In the genomic region with DNA sequence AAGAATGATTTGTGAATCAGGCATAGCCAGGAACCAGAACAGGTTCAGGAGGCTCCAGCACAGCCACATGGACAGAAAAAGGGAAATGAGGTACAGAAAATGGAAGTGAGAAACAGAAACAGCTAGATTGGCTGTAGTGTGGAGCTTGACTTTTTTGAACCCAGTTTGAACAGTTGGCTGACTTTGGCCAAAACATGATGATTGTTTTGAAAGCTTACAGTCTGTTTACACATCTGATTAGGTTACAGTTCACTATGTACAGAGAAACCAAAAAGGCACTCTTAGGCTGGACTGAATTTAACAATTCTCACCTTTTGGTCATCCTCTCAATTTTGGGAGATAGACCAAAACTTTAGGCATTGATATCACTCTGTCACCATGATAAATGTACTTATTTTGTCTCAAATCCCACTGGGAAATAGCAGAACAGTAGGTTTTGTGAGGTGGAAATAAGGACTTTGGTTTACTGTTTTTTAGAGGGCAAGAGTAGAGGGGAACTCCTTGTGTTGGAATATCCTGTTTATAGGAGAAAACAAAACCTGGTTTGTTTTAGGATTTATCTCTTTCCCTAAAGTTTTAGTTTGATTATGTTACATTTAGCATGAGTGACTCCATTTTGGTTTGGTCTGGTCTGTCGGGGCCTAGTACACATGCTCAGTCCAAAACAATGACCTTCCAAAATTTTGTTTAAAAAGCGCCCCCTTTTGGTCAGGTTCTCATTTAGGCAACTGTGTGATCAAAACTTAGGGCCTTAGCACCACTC, we compare ENCODE assay signal across 11 cellular contexts.
A peak's percentile ranks its signal among the peaks of the same experiment; 100 is the strongest.
DNase-seq lines count a peak whose midpoint lies in the region; ATAC-seq and TF ChIP-seq lines count a peak whose summit lies in the region.
"Had no signal": no experiment of that assay in that cellular context is flagged by ENCODE, and none has a peak within 500 bp of the region (broad histone marks: within the 10 kb centered on the region; RNA-seq: fewer than 3 reads in every experiment).

No MANE protein-coding gene starts in this region.

- H3K4me1 ChIP-seq in CD4-positive, alpha-beta memory T cell (ENCODE audit: insufficient read depth, low read length) = peaks cover 9% of the 10 kb centered on the region
- no peaks in the 10 kb centered on the region for H3K4me1 ChIP-seq in tibial nerve

- H3K4me3 ChIP-seq in choroid plexus epithelial cell (ENCODE audit: low read depth, low read length) = no peak overlapping the region
- no peak overlapping the region for H3K4me3 ChIP-seq in CD4-positive, alpha-beta memory T cell (ENCODE audit: low read length in 2 of 2)
- no peak overlapping the region for H3K4me3 ChIP-seq in tibial nerve

- no peaks in the 10 kb centered on the region for H3K36me3 Mint-ChIP-seq in CD4-positive, alpha-beta memory T cell
- H3K36me3 Mint-ChIP-seq: activated CD8-positive, alpha-beta memory T cell treated with anti-CD3 and anti-CD28 coated beads, Interleukin-2, amount 10 ng/mL, durations not matched to agents 7 days and 5 days had no signal

- H3K27me3 ChIP-seq in CD4-positive, alpha-beta memory T cell (ENCODE audit: insufficient read depth, low read length) = no peaks in the 10 kb centered on the region
- no peaks in the 10 kb centered on the region for H3K27me3 ChIP-seq in tibial nerve

- TF ChIP-seq CTCF in choroid plexus epithelial cell (conservative IDR thresholded peaks at IDR 0.05; ENCODE audit: low read depth, low read length) (peak; percentile 23), tibial nerve (IDR thresholded peaks at IDR 0.05) (peak in 1 of 5 experiments; percentile 10)

- H3K36me3 ChIP-seq in CD4-positive, alpha-beta memory T cell (ENCODE audit: insufficient read depth, low read length) = no peaks in the 10 kb centered on the region
- H3K36me3 ChIP-seq in tibial nerve = no peaks in the 10 kb centered on the region

- DNase-seq in CD1c-positive myeloid dendritic cell (ENCODE audit: extremely low spot score) = peak; percentile 66
- no peak for DNase-seq in choroid plexus epithelial cell (ENCODE audit: low read depth)
- DNase-seq in amniotic stem cell (lab: John Stamatoyannopoulos, UW) = no peak
- no peak for DNase-seq in CD4-positive, alpha-beta memory T cell
- DNase-seq in tibial nerve (ENCODE audit: low spot score in 2 of 2) = no peak
- DNase-seq: activated CD8-positive, alpha-beta memory T cell treated with anti-CD3 and anti-CD28 coated beads, Interleukin-2, amount 10 ng/mL, durations not matched to agents 7 days and 5 days; effector CD8-positive, alpha-beta T cell; mesenchymal stem cell had no signal

- no peak overlapping the region for H3K4me3 Mint-ChIP-seq in CD4-positive, alpha-beta memory T cell
- H3K4me3 Mint-ChIP-seq: activated CD8-positive, alpha-beta memory T cell treated with anti-CD3 and anti-CD28 coated beads, Interleukin-2, amount 10 ng/mL, durations not matched to agents 7 days and 5 days had no signal

- CTCF ChIA-PET in CD4-positive, alpha-beta memory T cell (lab: Charles Lee; ENCODE audit: partially characterized antibody) = interaction anchor here (1.0 to 2.3 kb wide), 2 partner anchors 11 to 44 kb away, joined by 3 to 6 read pairs; no protein-coding TSS in a partner anchor

- no peaks in the 10 kb centered on the region for H3K27me3 Mint-ChIP-seq in CD4-positive, alpha-beta memory T cell
- H3K27me3 Mint-ChIP-seq: activated CD8-positive, alpha-beta memory T cell treated with anti-CD3 and anti-CD28 coated beads, Interleukin-2, amount 10 ng/mL, durations not matched to agents 7 days and 5 days had no signal

- TF ChIP-seq EP300 in tibial nerve (IDR thresholded peaks at IDR 0.05) = no peak

- no peaks in the 10 kb centered on the region for H3K9me3 Mint-ChIP-seq in CD4-positive, alpha-beta memory T cell

- POLR2A ChIA-PET in CD4-positive, alpha-beta memory T cell (lab: Charles Lee; ENCODE audit: partially characterized antibody) = no interaction called here

- H3K9me3 ChIP-seq in CD4-positive, alpha-beta memory T cell (ENCODE audit: control insufficient read depth in 1 of 2, low read length in 2 of 2) = no peaks in the 10 kb centered on the region
- H3K9me3 ChIP-seq in tibial nerve = no peaks in the 10 kb centered on the region

- intact Hi-C loops in CD4-positive, alpha-beta memory T cell (cut with micrococcal nuclease) = no loop called here

- peaks cover 5 to 11% (median 8%) of the 10 kb centered on the region in 4 donors for H3K4me1 Mint-ChIP-seq in CD4-positive, alpha-beta memory T cell
- H3K4me1 Mint-ChIP-seq: activated CD8-positive, alpha-beta memory T cell treated with anti-CD3 and anti-CD28 coated beads, Interleukin-2, amount 10 ng/mL, durations not matched to agents 7 days and 5 days had no signal

- H3K27ac Mint-ChIP-seq in CD4-positive, alpha-beta memory T cell = peak overlapping the region in 1 of 7 donors; percentile 25
- H3K27ac Mint-ChIP-seq: activated CD8-positive, alpha-beta memory T cell treated with anti-CD3 and anti-CD28 coated beads, Interleukin-2, amount 10 ng/mL, durations not matched to agents 7 days and 5 days had no signal

- no peak overlapping the region for H3K27ac ChIP-seq in CD4-positive, alpha-beta memory T cell (ENCODE audit: low read depth, low read length)
- H3K27ac ChIP-seq in tibial nerve = no peak overlapping the region

- ATAC-seq in GM19324 (IDR thresholded peaks at IDR 0.05; ENCODE audit: low FRiP score, unreplicated experiment) = peak; percentile 87
- peak; percentile 56 for ATAC-seq in HG03432 (IDR thresholded peaks at IDR 0.05; ENCODE audit: unreplicated experiment)
- ATAC-seq in HG02840 (IDR thresholded peaks at IDR 0.05; ENCODE audit: low FRiP score, unreplicated experiment) = no peak
- ATAC-seq: activated CD8-positive, alpha-beta memory T cell treated with anti-CD3 and anti-CD28 coated beads, Interleukin-2, amount 10 ng/mL, durations not matched to agents 7 days and 5 days had no signal

- TF ChIP-seq POLR2A in tibial nerve (IDR thresholded peaks at IDR 0.05) = no peak

- 57 to 66% methylated on average over 2 of the region's 2 CpGs for WGBS in tibial nerve, 2 donors
